In genomic region chr13:30395192-30396158, GRCh38 we compare ENCODE assay signal across 8 cellular contexts. TPM values are rescaled to one million over a fixed set of nuclear protein-coding genes. Genes with fewer than 3 reads are reported as not detected.
A peak's percentile ranks its signal among the peaks of the same experiment; 100 is the strongest.
DNase-seq lines count a peak whose midpoint lies in the region; ATAC-seq and TF ChIP-seq lines count a peak whose summit lies in the region.

No MANE protein-coding gene starts in this region.

- H3K27ac Mint-ChIP-seq in nephron progenitor cell = no peak overlapping the region

- H3K27me3 Mint-ChIP-seq in nephron progenitor cell (ENCODE audit: low read depth, poor library complexity) = peaks cover 14% of the 10 kb centered on the region

- H3K27ac ChIP-seq in substantia nigra (ENCODE audit: low read depth, low read length, poor library complexity, severe bottlenecking) = peak overlapping the region; percentile 58

- peak overlapping the region; percentile 76 for H3K4me3 Mint-ChIP-seq in nephron progenitor cell

- no peaks in the 10 kb centered on the region for H3K36me3 Mint-ChIP-seq in nephron progenitor cell (ENCODE audit: low read depth)

- H3K9me3 Mint-ChIP-seq in nephron progenitor cell = no peaks in the 10 kb centered on the region

- peaks cover 31% of the 10 kb centered on the region for H3K4me1 Mint-ChIP-seq in nephron progenitor cell

- no peak for TF ChIP-seq CTCF in foreskin fibroblast (IDR thresholded peaks at IDR 0.05; ENCODE audit: low read depth, low read length)
- no peak for TF ChIP-seq CTCF in nephron progenitor cell (IDR thresholded peaks at IDR 0.05)

- peak overlapping the region; percentile 64 for H3K4me3 ChIP-seq in Jurkat, Clone E6-1 (ENCODE audit: low read length)
- peak overlapping the region; percentile 64 to 82 for H3K4me3 ChIP-seq in foreskin fibroblast (ENCODE audit: low read depth in 1 of 2, low read length in 2 of 2)

- ATAC-seq in GM21576 (IDR thresholded peaks at IDR 0.05; ENCODE audit: unreplicated experiment) = peak; percentile 47

- DNase-seq in DMS 273 (lab: John Stamatoyannopoulos, UW; ENCODE audit: unreplicated experiment) = peak; percentile 66
- DNase-seq in Jurkat, Clone E6-1 (ENCODE audit: low read depth, low spot score) = peak; percentile 90
- DNase-seq in RPMI7951 (ENCODE audit: low read depth) = peak; percentile 87
- DNase-seq in activated effector memory CD4-positive, alpha-beta T cell treated with anti-CD3 and anti-CD28 coated beads, Interleukin-2, amount 50 U/mL, for 16 hours = peak; percentile 88
- DNase-seq in foreskin fibroblast = peak; percentile 94 to 95
- peak; percentile 50 for DNase-seq in nephron progenitor cell
- DNase-seq in substantia nigra (lab: John Stamatoyannopoulos, UW) = peak; percentile 17 to 93 (median 81)

RNA-seq across cellular contexts. Expression of gene UBE2L5, which starts 26.8 kb away (rescaled TPM):
- polyA plus RNA-seq in Jurkat, Clone E6-1 (2012; ENCODE audit: insufficient read depth, insufficient read length) = 4.1 TPM
- total RNA-seq in RPMI7951 (2014; rRNA removed; shearing (Covaris generic)) = not detected in 2 replicates

Comparison
In these comparisons a context has a peak if more than half of its experiments do, and no peak if none do; other contexts are left out.
1. Peak in every context shown above with its lines: DNase-seq, ATAC-seq, H3K4me3 ChIP-seq and H3K27ac ChIP-seq.